ENCODE assay signal across 1 cellular context in the genomic region with DNA sequence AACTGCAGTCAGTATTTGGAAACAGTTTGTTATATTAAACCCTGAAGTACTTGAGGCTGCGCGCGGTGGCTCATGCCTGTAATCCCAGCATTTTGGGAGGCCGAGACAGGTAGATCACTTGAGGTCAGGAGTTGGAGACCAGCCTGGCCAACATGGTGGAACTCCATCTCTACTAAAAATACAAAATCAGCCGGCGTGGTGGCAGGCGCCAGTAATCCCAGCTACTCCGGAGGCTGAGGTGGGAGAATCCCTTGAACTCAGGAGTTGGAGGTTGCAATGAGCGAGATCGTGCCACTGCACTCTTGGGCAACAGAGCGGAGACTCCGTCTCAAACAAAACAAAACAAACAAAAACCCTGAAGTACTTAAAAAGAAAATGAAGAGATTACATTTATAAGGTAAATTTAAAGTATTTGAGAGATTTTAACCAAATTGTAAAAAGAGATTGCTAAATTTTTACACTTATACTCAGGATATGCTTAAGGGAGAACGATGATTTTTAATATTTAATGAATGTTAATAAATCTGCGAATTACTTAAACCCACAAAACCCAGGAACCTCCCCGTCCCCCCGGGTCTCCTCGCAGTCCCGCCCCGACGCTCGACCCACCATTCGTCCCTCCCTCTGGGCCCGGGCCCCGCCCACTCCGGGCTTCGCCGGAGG.
TF ChIP-seq lines count a peak whose summit lies in the region.

No MANE protein-coding gene starts in this region.

TF ChIP-seq in A549, 52 proteins besides CTCF, POLR2A, EP300 and RAD21 (continued from another document):
- TF ChIP-seq PBX3 (IDR thresholded peaks at IDR 0.05) = no peak
- TF ChIP-seq FOSL2 (IDR thresholded peaks at IDR 0.05) = no peak
- TF ChIP-seq FOSL2 (CRISPR knock-in tag; IDR thresholded peaks at IDR 0.05) = no peak
- no peak for TF ChIP-seq SMC3 (IDR thresholded peaks at IDR 0.05)
- TF ChIP-seq CBX2 (IDR thresholded peaks at IDR 0.05; ENCODE audit: borderline replicate concordance, low read depth) = no peak
- TF ChIP-seq, protein P1, sequence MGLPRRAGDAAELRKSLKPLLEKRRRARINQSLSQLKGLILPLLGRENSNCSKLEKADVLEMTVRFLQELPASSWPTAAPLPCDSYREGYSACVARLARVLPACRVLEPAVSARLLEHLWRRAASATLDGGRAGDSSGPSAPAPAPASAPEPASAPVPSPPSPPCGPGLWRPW (IDR thresholded peaks at IDR 0.05) = no peak
- TF ChIP-seq ESRRA (IDR thresholded peaks at IDR 0.05; ENCODE audit: borderline replicate concordance, low read length) = no peak
- TF ChIP-seq TP53 (CRISPR knock-in tag; IDR thresholded peaks at IDR 0.05) = no peak
- TF ChIP-seq, protein P2, sequence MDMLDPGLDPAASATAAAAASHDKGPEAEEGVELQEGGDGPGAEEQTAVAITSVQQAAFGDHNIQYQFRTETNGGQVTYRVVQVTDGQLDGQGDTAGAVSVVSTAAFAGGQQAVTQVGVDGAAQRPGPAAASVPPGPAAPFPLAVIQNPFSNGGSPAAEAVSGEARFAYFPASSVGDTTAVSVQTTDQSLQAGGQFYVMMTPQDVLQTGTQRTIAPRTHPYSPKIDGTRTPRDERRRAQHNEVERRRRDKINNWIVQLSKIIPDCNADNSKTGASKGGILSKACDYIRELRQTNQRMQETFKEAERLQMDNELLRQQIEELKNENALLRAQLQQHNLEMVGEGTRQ (IDR thresholded peaks at IDR 0.05) = no peak
- no peak for TF ChIP-seq JUN (IDR thresholded peaks at IDR 0.05)
- TF ChIP-seq, protein P3, sequence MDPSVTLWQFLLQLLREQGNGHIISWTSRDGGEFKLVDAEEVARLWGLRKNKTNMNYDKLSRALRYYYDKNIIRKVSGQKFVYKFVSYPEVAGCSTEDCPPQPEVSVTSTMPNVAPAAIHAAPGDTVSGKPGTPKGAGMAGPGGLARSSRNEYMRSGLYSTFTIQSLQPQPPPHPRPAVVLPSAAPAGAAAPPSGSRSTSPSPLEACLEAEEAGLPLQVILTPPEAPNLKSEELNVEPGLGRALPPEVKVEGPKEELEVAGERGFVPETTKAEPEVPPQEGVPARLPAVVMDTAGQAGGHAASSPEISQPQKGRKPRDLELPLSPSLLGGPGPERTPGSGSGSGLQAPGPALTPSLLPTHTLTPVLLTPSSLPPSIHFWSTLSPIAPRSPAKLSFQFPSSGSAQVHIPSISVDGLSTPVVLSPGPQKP (IDR thresholded peaks at IDR 0.05; ENCODE audit: low read depth, low read length) = no peak
- TF ChIP-seq ZFP36 (IDR thresholded peaks at IDR 0.05; ENCODE audit: borderline replicate concordance, partially characterized antibody) = no peak
- no peak for TF ChIP-seq GATA3 (IDR thresholded peaks at IDR 0.05; ENCODE audit: borderline replicate concordance)
- no peak for TF ChIP-seq POLR2AphosphoS2 (conservative IDR thresholded peaks at IDR 0.05; ENCODE audit: low read length)
